ENCODE assay signal across 8 cellular contexts in the genomic region with DNA sequence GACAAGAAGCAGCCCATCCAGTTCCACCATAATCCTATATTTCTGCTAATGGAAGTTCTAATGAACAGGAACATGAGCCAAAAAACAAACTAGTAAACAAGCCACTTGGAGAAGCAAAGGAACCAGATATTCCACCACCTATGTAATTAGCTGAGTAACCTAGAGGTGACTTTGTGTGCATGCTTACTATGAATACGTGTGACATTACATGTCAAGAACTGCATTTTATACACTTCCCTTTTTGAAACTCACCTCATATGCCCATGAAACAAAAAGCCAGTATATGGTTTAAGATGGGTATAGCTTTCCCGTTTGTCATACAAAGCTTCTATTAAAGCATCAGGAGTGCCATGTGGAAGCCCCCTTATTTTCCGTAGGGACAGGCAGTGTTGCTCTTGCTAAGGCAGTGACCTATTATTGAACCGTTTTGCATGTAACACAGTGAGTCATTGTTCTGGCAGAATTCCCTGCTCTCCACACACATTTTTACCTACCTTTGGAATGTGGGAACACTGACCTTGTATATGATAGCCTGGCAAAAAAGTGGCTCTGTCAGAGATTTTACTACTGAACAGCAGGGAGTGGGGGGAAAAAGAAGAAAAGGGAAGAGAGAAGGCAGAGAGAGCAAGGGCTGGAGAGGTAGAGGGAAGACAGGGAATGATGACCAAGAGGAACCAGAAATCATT. TPM values are rescaled to one million over a fixed set of nuclear protein-coding genes. Genes with fewer than 3 reads are reported as not detected.
A peak's percentile ranks its signal among the peaks of the same experiment; 100 is the strongest.
DNase-seq lines count a peak whose midpoint lies in the region; ATAC-seq and TF ChIP-seq lines count a peak whose summit lies in the region.
"Had no signal": no experiment of that assay in that cellular context is flagged by ENCODE, and none has a peak within 500 bp of the region (broad histone marks: within the 10 kb centered on the region; RNA-seq: fewer than 3 reads in every experiment).

No MANE protein-coding gene starts in this region.

- DNase-seq in HS-5 (ENCODE audit: low read depth) (peak; percentile 94), adrenal gland (peak; percentile 64 to 87 (median 81)), left cardiac atrium (no peak), thoracic aorta (ENCODE audit: low spot score) (no peak), inferior parietal cortex (ENCODE audit: extremely low spot score) (no peak), amygdala (lab: John Stamatoyannopoulos, UW) (no peak)

- peaks cover 0 to 16% of the 10 kb centered on the region in 2 donors for H3K4me1 ChIP-seq in adrenal gland (replicated peaks in 1 of 2)
- peaks cover 4 to 13% of the 10 kb centered on the region in 2 donors for H3K4me1 ChIP-seq in thoracic aorta (ENCODE audit: control insufficient read depth in 1 of 2, low read depth in 2 of 2)

- TF ChIP-seq CTCF in adrenal gland (IDR thresholded peaks at IDR 0.05) (no peak), thoracic aorta (IDR thresholded peaks at IDR 0.05) (no peak)

- intact Hi-C loops in adrenal gland (cut with DNase I): no loop called here
- intact Hi-C loops in left cardiac atrium (cut with DNase I): no loop called here

- ATAC-seq in left cardiac atrium (peak; percentile 27 to 81), thoracic aorta (ENCODE audit: insufficient number of reproducible peaks, low FRiP score, low read depth) (peak; percentile 69)
- no peak for ATAC-seq in activated T-helper 17 cell treated with anti-CD3 and anti-CD28 coated beads, Interleukin-2, amount 50 U/mL, for 72 hours (replicated peaks)

- peaks cover 3% of the 10 kb centered on the region for H3K4me1 Mint-ChIP-seq in activated T-helper 17 cell treated with anti-CD3 and anti-CD28 coated beads, Interleukin-2, amount 50 U/mL, for 72 hours

- H3K9me3 ChIP-seq in adrenal gland (replicated peaks in 1 of 3): no peaks in the 10 kb centered on the region
- H3K9me3 ChIP-seq in thoracic aorta: no peaks in the 10 kb centered on the region

- H3K36me3 ChIP-seq in adrenal gland (replicated peaks in 1 of 2) (no peaks in the 10 kb centered on the region), thoracic aorta (no peaks in the 10 kb centered on the region)
- H3K36me3 ChIP-seq: cardiac muscle cell had no signal

- H3K27ac ChIP-seq in adrenal gland (peak overlapping the region in 3 of 5 donors; percentile 4 to 35 (median 23)), thoracic aorta (no peak overlapping the region)
- H3K27ac ChIP-seq: cardiac muscle cell had no signal

- H3K4me3 Mint-ChIP-seq in activated T-helper 17 cell treated with anti-CD3 and anti-CD28 coated beads, Interleukin-2, amount 50 U/mL, for 72 hours: no peak overlapping the region

- TF ChIP-seq POLR2A in adrenal gland (IDR thresholded peaks at IDR 0.05): no peak

- H3K27ac Mint-ChIP-seq in activated T-helper 17 cell treated with anti-CD3 and anti-CD28 coated beads, Interleukin-2, amount 50 U/mL, for 72 hours: no peak overlapping the region

- H3K27me3 ChIP-seq in adrenal gland (no peaks in the 10 kb centered on the region), thoracic aorta (replicated peaks; ENCODE audit: insufficient read depth) (no peaks in the 10 kb centered on the region)
- H3K27me3 ChIP-seq: cardiac muscle cell had no signal

- no peaks in the 10 kb centered on the region for H3K9me3 Mint-ChIP-seq in activated T-helper 17 cell treated with anti-CD3 and anti-CD28 coated beads, Interleukin-2, amount 50 U/mL, for 72 hours

- no peak overlapping the region for H3K4me3 ChIP-seq in adrenal gland
- H3K4me3 ChIP-seq in thoracic aorta: no peak overlapping the region
- H3K4me3 ChIP-seq: cardiac muscle cell had no signal

- H3K27me3 Mint-ChIP-seq in activated T-helper 17 cell treated with anti-CD3 and anti-CD28 coated beads, Interleukin-2, amount 50 U/mL, for 72 hours: peaks cover 18% of the 10 kb centered on the region

- WGBS in adrenal gland, 4 donors: 30 to 39% (median 34%) methylated on average over 4 of the region's 4 CpGs

- no peaks in the 10 kb centered on the region for H3K36me3 Mint-ChIP-seq in activated T-helper 17 cell treated with anti-CD3 and anti-CD28 coated beads, Interleukin-2, amount 50 U/mL, for 72 hours (ENCODE audit: low read depth)

RNA-seq across cellular contexts. Expression of a gene that starts 34.8 kb away (rescaled TPM):
- total RNA-seq in adrenal gland (10 to 100 TPM; 15.3 to 42.6 (median 27.0) TPM), left cardiac atrium (10 to 100 TPM; 11.5 to 17.4 TPM), thoracic aorta (10 to 100 TPM; 72.3 to 79.6 TPM)
- polyA plus RNA-seq in adrenal gland: 1 to 10 TPM; 6.4 to 8.6 (median 8.1) TPM
- total RNA-seq in activated T-helper 17 cell treated with anti-CD3 and anti-CD28 coated beads, Interleukin-2, amount 50 U/mL, for 72 hours: 1 to 10 TPM; 3.4 to 5.9 TPM

Comparison
In these comparisons a context has a peak if more than half of its experiments do, and no peak if none do; other contexts are left out.
1. DNase-seq: peak in HS-5 (single experiment) and adrenal gland (7 of 7); none in left cardiac atrium (single experiment), thoracic aorta (single experiment), inferior parietal cortex (single experiment) and amygdala (0 of 56).
2. H3K27ac ChIP-seq: peak in adrenal gland (3 of 5); none in thoracic aorta (0 of 2).